8 cellular contexts compared by ENCODE assay signal in genomic region chr15:38699633-38700230, GRCh38.
DNase-seq lines count a peak whose midpoint lies in the region; ATAC-seq and TF ChIP-seq lines count a peak whose summit lies in the region.

No MANE protein-coding gene starts in this region.

- TF ChIP-seq CTCF in VCaP (conservative IDR thresholded peaks at IDR 0.05) (peak; percentile 90), cardiac fibroblast (IDR thresholded peaks at IDR 0.05; ENCODE audit: low read depth, low read length) (peak; percentile 93)

- ATAC-seq in HG02588 (IDR thresholded peaks at IDR 0.05; ENCODE audit: unreplicated experiment) (peak; percentile 52), left lobe of liver (peak; percentile 88)

- H3K27ac ChIP-seq in VCaP, result no peak overlapping the region

- DNase-seq in NCI-H2029 (lab: John Stamatoyannopoulos, UW), result peak; percentile 31
- no peak for DNase-seq in NCI-H2029 treated with DMSO at 0.1 percent for 48 hours (lab: John Stamatoyannopoulos, UW)
- peak; percentile 50 for DNase-seq in NCI-H1694 treated with DMSO at 0.1 percent for 48 hours (lab: John Stamatoyannopoulos, UW)
- DNase-seq in cardiac fibroblast (ENCODE audit: low read depth in 2 of 2), result peak; percentile 69 to 73
- DNase-seq in left lobe of liver (ENCODE audit: low spot score), result peak; percentile 52
- peak; percentile 23 for DNase-seq in stimulated activated CD8-positive, alpha-beta memory T cell treated with anti-CD3 and anti-CD28 coated beads, Interleukin-12 subunit alpha, Interleukin-12 subunit beta, amount 100 ng/mL, for 24 hours (ENCODE audit: extremely low read depth)

- no peak overlapping the region for H3K4me3 ChIP-seq in cardiac fibroblast (replicated peaks in 1 of 2; ENCODE audit: low read depth in 2 of 2, low read length in 2 of 2)
